In genomic region chr5:73654861-73655318, GRCh38 we compare ENCODE assay signal across 11 cellular contexts. TPM values are rescaled to one million over a fixed set of nuclear protein-coding genes. Genes with fewer than 3 reads are reported as not detected.
DNase-seq lines count a peak whose midpoint lies in the region; ATAC-seq, FAIRE-seq and TF ChIP-seq lines count a peak whose summit lies in the region.
"Had no signal": no experiment of that assay in that cellular context is flagged by ENCODE, and none has a peak within 500 bp of the region (broad histone marks: within the 10 kb centered on the region; RNA-seq: fewer than 3 reads in every experiment).

No MANE protein-coding gene starts in this region.

- H3K36me3 ChIP-seq in GM12878 (ENCODE audit: control insufficient read depth in 2 of 2, insufficient read depth in 2 of 2, low read length in 1 of 2) (no peaks in the 10 kb centered on the region), keratinocyte (ENCODE audit: control insufficient read depth in 2 of 2, extremely low read depth in 1 of 2, insufficient read depth in 2 of 2, low read length in 2 of 2) (peaks cover 2 to 7% of the 10 kb centered on the region in 2 experiments), thoracic aorta (no peaks in the 10 kb centered on the region)

- H3K4me1 ChIP-seq in GM12878 (ENCODE audit: control insufficient read depth, insufficient read depth, low read length) (peaks cover 23% of the 10 kb centered on the region), keratinocyte (ENCODE audit: control insufficient read depth, extremely low read depth, insufficient read depth, low read length) (peaks cover 67% of the 10 kb centered on the region), thoracic aorta (ENCODE audit: control insufficient read depth in 1 of 2, low read depth in 2 of 2) (peaks cover 11 to 39% of the 10 kb centered on the region in 2 donors)

- no peaks in the 10 kb centered on the region for H3K27me3 ChIP-seq in GM12878 (replicated peaks in 1 of 2; ENCODE audit: control insufficient read depth in 2 of 2, insufficient read depth in 2 of 2, low read length in 1 of 2)
- no peaks in the 10 kb centered on the region for H3K27me3 ChIP-seq in keratinocyte (ENCODE audit: control insufficient read depth, extremely low read depth, insufficient read depth, low read length)
- H3K27me3 ChIP-seq in thoracic aorta (replicated peaks; ENCODE audit: insufficient read depth): no peaks in the 10 kb centered on the region

- SMC1A ChIA-PET in GM12878 (lab: Charles Lee; ENCODE audit: uncharacterized antibody, unreplicated experiment): interaction anchor here (0.6 to 6.4 kb wide), 19 partner anchors 9 to 136 kb away, joined by 3 to 68 read pairs (median 6); no protein-coding TSS in a partner anchor

- ATAC-seq in HG02852 (IDR thresholded peaks at IDR 0.05; ENCODE audit: unreplicated experiment) (peak; percentile 16), GM12878 (no peak), thoracic aorta (ENCODE audit: insufficient number of reproducible peaks, low FRiP score, low read depth) (no peak), GM19351 (IDR thresholded peaks at IDR 0.05; ENCODE audit: unreplicated experiment) (no peak)
- ATAC-seq: activated CD8-positive, alpha-beta T cell treated with anti-CD3 and anti-CD28 coated beads, Interleukin-2, amount 10 ng/mL, durations not matched to agents 7 days and 5 days; SK-N-SH treated with all-trans-retinoic acid at 6 μM for 48 hours had no signal

- H3K4me3 ChIP-seq in GM12878: no peak overlapping the region
- peak overlapping the region in 2 of 3 experiments; percentile 9 to 19 for H3K4me3 ChIP-seq in keratinocyte (ENCODE audit: control insufficient read depth in 2 of 3, extremely low read depth in 1 of 3, insufficient read depth in 2 of 3, low read depth in 1 of 3, low read length in 3 of 3)
- no peak overlapping the region for H3K4me3 ChIP-seq in thoracic aorta

- dilution Hi-C loops in keratinocyte (cut with MboI; ENCODE audit: extremely low pct_ligation_motif_present, low sequenced_read_pairs): no loop called here

- CTCF ChIA-PET in GM12878 (lab: Yijun Ruan, JAX): interaction anchor here (0.6 to 4.0 kb wide), 14 partner anchors 10 to 137 kb away, joined by 3 to 24 read pairs (median 4); no protein-coding TSS in a partner anchor

- BruUV-seq in GM12878 (replicated peaks; lab: Mats Ljungman, UMichigan): TSS peak; percentile 81

- H3K27ac ChIP-seq in GM12878 (ENCODE audit: control insufficient read depth, insufficient read depth) (peak overlapping the region; percentile 59), keratinocyte (ENCODE audit: control insufficient read depth, insufficient read depth, low read length) (peak overlapping the region; percentile 100), thoracic aorta (peak overlapping the region; percentile 73 to 75)

- DNase-seq in GM12878 (ENCODE audit: low read depth, low spot score) (no peak), keratinocyte (ENCODE audit: low read depth, low spot score) (no peak), thoracic aorta (ENCODE audit: low spot score) (no peak), glomerular visceral epithelial cell (ENCODE audit: extremely low spot score) (no peak), retina (no peak)
- DNase-seq: activated CD8-positive, alpha-beta T cell treated with anti-CD3 and anti-CD28 coated beads, Interleukin-2, amount 10 ng/mL, durations not matched to agents 7 days and 5 days; MM.1S had no signal

- no peak for TF ChIP-seq POLR2A in GM12878 (IDR thresholded peaks at IDR 0.05; ENCODE audit: low read depth, low read length)

- TF ChIP-seq RAD21 in GM12878 (IDR thresholded peaks at IDR 0.05; ENCODE audit: insufficient read depth, low read depth, low read length): peak; percentile 11; the same call in 1 of the 2 replicates

- in situ Hi-C loops in GM12878 (cut with MboI): no loop called here

- H2AFZ ChIP-seq in GM12878 (ENCODE audit: control insufficient read depth, low read depth, low read length) (peak overlapping the region; percentile 76), keratinocyte (ENCODE audit: control insufficient read depth, low read length) (no peak overlapping the region)

- TF ChIP-seq CTCF in GM12878 (IDR thresholded peaks at IDR 0.05 in 2 of 3, conservative IDR thresholded peaks at IDR 0.05 in 1 of 3; ENCODE audit: control insufficient read depth in 2 of 3, extremely low read depth in 1 of 3, insufficient read depth in 1 of 3, low read depth in 3 of 3, low read length in 3 of 3) (0 out of 6 replicates have a peak, but pooled peaks of 1 of the 3 experiments have one; percentile 2), keratinocyte (optimal IDR thresholded peaks at IDR 0.05 in 1 of 3, IDR thresholded peaks at IDR 0.05 in 1 of 3, conservative IDR thresholded peaks at IDR 0.05 in 1 of 3; ENCODE audit: extremely low read depth in 1 of 3, insufficient read depth in 2 of 3, low read length in 3 of 3) (peak; percentile 4 to 46 (median 29)), thoracic aorta (IDR thresholded peaks at IDR 0.05) (no peak)

- 44% methylated on average over 2 of the region's 2 CpGs for WGBS in GM12878 (ENCODE audit: insufficient coverage, insufficient replicate concordance, low lambda C conversion rate, missing lambda C conversion rate)

- H3K9ac ChIP-seq in GM12878 (ENCODE audit: control insufficient read depth, insufficient read depth, low read length) (no peak overlapping the region; the same call in 1 of the 2 replicates), keratinocyte (ENCODE audit: control insufficient read depth, extremely low read depth, insufficient read depth, low read length) (peak overlapping the region; percentile 93)

- intact Hi-C loops in GM12878 (cut with micrococcal nuclease; ENCODE audit: unreplicated experiment): loop anchor here (5.0 kb wide), 1 partner anchor 37 kb away; no protein-coding TSS in a partner anchor

- TF ChIP-seq EP300 in GM12878 (IDR thresholded peaks at IDR 0.05; ENCODE audit: borderline replicate concordance in 1 of 2, control insufficient read depth in 1 of 2, low read depth in 2 of 2, low read length in 2 of 2): no peak

- FAIRE-seq in GM12878 (lab: Jason Lieb, UNC): no peak
- FAIRE-seq in keratinocyte (lab: Jason Lieb, UNC): no peak

- H3K4me2 ChIP-seq in GM12878 (ENCODE audit: control insufficient read depth, insufficient read depth): peak overlapping the region; percentile 56; the same call in 1 of the 2 replicates
- peak overlapping the region; percentile 72 for H3K4me2 ChIP-seq in keratinocyte (ENCODE audit: control insufficient read depth, extremely low read depth, insufficient read depth, low read depth, low read length)

- no peaks in the 10 kb centered on the region for H3K9me1 ChIP-seq in keratinocyte (ENCODE audit: control insufficient read depth, extremely low read depth, insufficient read depth, low read length)

- H3K9me3 ChIP-seq in GM12878 (replicated peaks; ENCODE audit: control insufficient read depth, insufficient read depth, low read length) (no peaks in the 10 kb centered on the region), keratinocyte (ENCODE audit: control insufficient read depth, low read depth, low read length) (no peaks in the 10 kb centered on the region), thoracic aorta (no peaks in the 10 kb centered on the region)

- RAD21 ChIA-PET in GM12878 (lab: Charles Lee; ENCODE audit: unreplicated experiment): interaction anchor here (0.9 to 3.6 kb wide), 11 partner anchors 9 to 96 kb away, joined by 3 to 24 read pairs (median 6); no protein-coding TSS in a partner anchor

- POLR2A ChIA-PET in GM12878 (lab: Charles Lee): interaction anchor here (1.0 to 4.2 kb wide), 7 partner anchors 9 to 37 kb away, joined by 3 to 28 read pairs (median 5); no protein-coding TSS in a partner anchor

- no peaks in the 10 kb centered on the region for H4K20me1 ChIP-seq in GM12878 (ENCODE audit: control insufficient read depth, insufficient read depth)
- no peaks in the 10 kb centered on the region for H4K20me1 ChIP-seq in keratinocyte (ENCODE audit: control insufficient read depth, extremely low read depth, insufficient read depth, low read length)

- no peaks in the 10 kb centered on the region for H3K79me2 ChIP-seq in GM12878 (ENCODE audit: control insufficient read depth, insufficient read depth, low read length)
- H3K79me2 ChIP-seq in keratinocyte (ENCODE audit: control insufficient read depth, insufficient read depth, low read length): peaks cover 79% of the 10 kb centered on the region

TF ChIP-seq in GM12878, 131 proteins besides CTCF, POLR2A, EP300 and RAD21 (continues in another document):
- TF ChIP-seq CBX3 (IDR thresholded peaks at IDR 0.05; ENCODE audit: borderline replicate concordance, low read depth): no peak

RNA-seq across cellular contexts. Expression of gene ARHGEF28, which starts 28.9 kb away (rescaled TPM):
- 26.1 TPM in 2 replicates for total RNA-seq in GM12878 (2013; cell fraction: nucleolus; rRNA removed)
- total RNA-seq in GM12878 (2014; rRNA removed) (0.23 and 0.38 TPM in 2 replicates), GM12878 (2014; rRNA removed; fragmentation: Illumina TruSeq; extraction: Trizol) (0.18 and 0.22 TPM in 2 replicates), GM12878 (2021) (0.15 and 0.19 TPM in 2 replicates), thoracic aorta (10 to 100 TPM; 35.5 to 40.8 TPM)
- 0.34 TPM for polyA plus RNA-seq in GM12878 (2011; ENCODE audit: low read depth)
- polyA plus RNA-seq in GM12878 (2011; rRNA removed) (0.72 TPM in 2 replicates), GM12878 (2014; fragmentation: Illumina TruSeq; extraction: Trizol) (0.10 and 0.54 TPM in 2 replicates), GM12878 (2014; fragmentation: Nextera tagmentation; extraction: Ambion mirVana) (not detected), GM12878 (2014; rRNA removed) (0.10 and 0.16 TPM in 2 replicates), GM12878 (2016; fragmentation: Nextera tagmentation; extraction: Ambion mirVana) (under 1 TPM; 0.43 to 0.60 TPM), keratinocyte (17.7 to 31.6 TPM (median 24.2 TPM) in 3 replicates)
- polyA plus RNA-seq in GM12878 (2011; cell fraction: cytosol; rRNA removed): 0.48 and 0.50 TPM in 2 replicates
- 1.4 and 1.6 TPM in 2 replicates for polyA plus RNA-seq in GM12878 (2011; cell fraction: nucleus; rRNA removed)
- 0.31 and 0.81 TPM in 2 replicates for polyA plus RNA-seq in GM12878 (2012)
- polyA minus RNA-seq in GM12878 (2011; rRNA and poly(A)+ RNA removed): 3.4 and 3.7 TPM in 2 replicates
- 0.83 and 2.7 TPM in 2 replicates for polyA minus RNA-seq in GM12878 (2011; cell fraction: cytosol; rRNA and poly(A)+ RNA removed)
- 5.8 and 7.5 TPM in 2 replicates for polyA minus RNA-seq in GM12878 (2011; cell fraction: nucleus; rRNA and poly(A)+ RNA removed)
- polyA plus RNA-seq in keratinocyte (2011; ENCODE audit: low read depth): 94.4 TPM
- polyA plus RNA-seq in keratinocyte (2011; cell fraction: cytosol; rRNA removed): 20.0 and 27.5 TPM in 2 replicates
- 67.9 and 74.3 TPM in 2 replicates for polyA plus RNA-seq in keratinocyte (2011; cell fraction: nucleus; rRNA removed)
- polyA plus RNA-seq in keratinocyte (2012; ENCODE audit: low replicate concordance): 24.0 and 42.0 TPM in 2 replicates
- 71.2 to 134 TPM (median 94.2 TPM) in 3 replicates for polyA minus RNA-seq in keratinocyte
- 43.9 TPM for polyA minus RNA-seq in keratinocyte (2011; cell fraction: cytosol; rRNA and poly(A)+ RNA removed)
- polyA minus RNA-seq in keratinocyte (2011; cell fraction: nucleus; rRNA and poly(A)+ RNA removed): 187 and 303 TPM in 2 replicates
- total RNA-seq: activated CD8-positive, alpha-beta T cell treated with anti-CD3 and anti-CD28 coated beads, Interleukin-2, amount 10 ng/mL, durations not matched to agents 7 days and 5 days had no signal
- polyA plus RNA-seq: CD14-positive monocyte had no signal

Comparison
In these comparisons a context has a peak if more than half of its experiments do, and no peak if none do; other contexts are left out.
1. H3K4me3 ChIP-seq: peak in keratinocyte (2 of 3); none in GM12878 (single experiment) and thoracic aorta (single experiment).
2. Peak in every context shown above with its lines, with median percentiles within 50 percentile points of each other: H3K27ac ChIP-seq.